In genomic region chr15:70182858-70183695, GRCh38 we compare ENCODE assay signal across 1 cellular context.
TF ChIP-seq lines count a peak whose summit lies in the region.

No MANE protein-coding gene starts in this region.

TF ChIP-seq in HEK293, 187 proteins besides CTCF, POLR2A, EP300 and RAD21 (continued from another document):
- no peak for TF ChIP-seq KLF17 (tag by site-specific recombination; IDR thresholded peaks at IDR 0.05)
- TF ChIP-seq ZNF169 (tag by site-specific recombination; IDR thresholded peaks at IDR 0.05): no peak
- TF ChIP-seq ZNF768 (tag by site-specific recombination; IDR thresholded peaks at IDR 0.05): peak; percentile 78; the same call in 1 of the 2 replicates
- TF ChIP-seq ZBTB49 (tag by site-specific recombination; IDR thresholded peaks at IDR 0.05; ENCODE audit: low read depth): no peak
- TF ChIP-seq ZNF433 (tag by site-specific recombination; IDR thresholded peaks at IDR 0.05; ENCODE audit: low read depth): no peak
- TF ChIP-seq ZNF513 (tag by site-specific recombination; IDR thresholded peaks at IDR 0.05): no peak
- 0 out of 2 replicates have a peak, but pooled peaks have one; percentile 20 for TF ChIP-seq ZNF580 (tag by site-specific recombination; IDR thresholded peaks at IDR 0.05)
TF ChIP-seq in HEK293: peak in this region for 4.
